Comparison of ENCODE assay signal across 10 cellular contexts in the genomic region with DNA sequence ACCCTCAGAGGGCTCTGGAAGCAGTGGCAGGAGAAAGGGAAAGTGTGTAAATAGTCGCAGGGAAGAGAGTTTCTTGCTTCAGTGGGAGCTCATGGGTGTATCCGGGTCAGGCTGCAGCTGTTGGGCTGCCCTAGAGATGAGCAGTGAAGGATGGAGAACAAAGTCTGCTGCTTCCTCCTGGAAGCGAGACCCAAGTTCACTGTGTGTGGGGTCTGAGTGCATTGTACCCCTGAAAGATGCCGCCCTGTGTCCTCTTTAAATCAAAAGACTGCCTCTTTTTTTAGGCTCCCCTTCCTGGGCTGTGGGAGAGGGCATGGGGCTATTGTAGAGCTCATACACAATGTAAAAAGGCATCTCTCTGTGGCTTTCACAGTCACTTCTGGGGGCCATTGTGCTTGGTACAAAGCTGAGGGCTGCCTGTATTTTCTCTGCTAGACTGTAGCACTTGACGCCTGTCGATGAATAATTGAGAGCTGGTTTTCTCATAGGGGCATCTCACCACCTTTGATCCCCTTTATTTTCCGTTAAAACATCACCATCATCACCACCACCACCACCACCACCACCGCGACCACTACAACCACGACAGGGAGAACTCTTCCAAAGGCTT. TPM values are rescaled to one million over a fixed set of nuclear protein-coding genes. Genes with fewer than 3 reads are reported as not detected.
DNase-seq lines count a peak whose midpoint lies in the region; ATAC-seq and TF ChIP-seq lines count a peak whose summit lies in the region.
"Had no signal": no experiment of that assay in that cellular context is flagged by ENCODE, and none has a peak within 500 bp of the region (broad histone marks: within the 10 kb centered on the region; RNA-seq: fewer than 3 reads in every experiment).

No MANE protein-coding gene starts in this region.

- WGBS in lower leg skin, 2 donors = 74 to 82% methylated on average over 10 of the region's 10 CpGs

- H3K4me1 Mint-ChIP-seq in T-helper 17 cell (peaks cover 70% of the 10 kb centered on the region), osteocyte (ENCODE audit: unreplicated experiment) (peaks cover 4% of the 10 kb centered on the region)

- ATAC-seq in GM21825 (IDR thresholded peaks at IDR 0.05; ENCODE audit: unreplicated experiment) (peak; percentile 60), T-helper 17 cell (peak; percentile 59)

- no peaks in the 10 kb centered on the region for H3K9me3 Mint-ChIP-seq in osteocyte (ENCODE audit: unreplicated experiment)

- H3K4me3 ChIP-seq in osteoblast (ENCODE audit: insufficient read depth, low read length) = peak overlapping the region; percentile 8
- no peak overlapping the region for H3K4me3 ChIP-seq in lower leg skin (ENCODE audit: low read depth, poor library complexity, severe bottlenecking)
- H3K4me3 ChIP-seq: pancreas had no signal

- peak overlapping the region; percentile 94 for H3K27ac Mint-ChIP-seq in T-helper 17 cell
- no peak overlapping the region for H3K27ac Mint-ChIP-seq in osteocyte (ENCODE audit: unreplicated experiment)

- H3K9me3 ChIP-seq in T-helper 17 cell (ENCODE audit: control insufficient read depth, low read length, poor library complexity, severe bottlenecking) = no peaks in the 10 kb centered on the region
- H3K9me3 ChIP-seq in osteoblast (ENCODE audit: low read depth, low read length) = no peaks in the 10 kb centered on the region
- H3K9me3 ChIP-seq: pancreas had no signal

- TF ChIP-seq CTCF in osteoblast (IDR thresholded peaks at IDR 0.05; ENCODE audit: extremely low read depth, low read depth, low read length) (no peak), lower leg skin (IDR thresholded peaks at IDR 0.05) (no peak), osteocyte (IDR thresholded peaks at IDR 0.05) (no peak)

- H2AFZ ChIP-seq in osteoblast (ENCODE audit: low read length) = peak overlapping the region; percentile 42

- H3K27ac ChIP-seq in osteoblast (ENCODE audit: low read depth, low read length) = no peak overlapping the region
- H3K27ac ChIP-seq: 22Rv1, pancreas had no signal

- H3K4me3 Mint-ChIP-seq in T-helper 17 cell = peak overlapping the region; percentile 75
- H3K4me3 Mint-ChIP-seq in osteocyte (ENCODE audit: unreplicated experiment) = no peak overlapping the region

- H3K27me3 Mint-ChIP-seq in T-helper 17 cell (no peaks in the 10 kb centered on the region), osteocyte (ENCODE audit: unreplicated experiment) (no peaks in the 10 kb centered on the region)

- peaks cover 17% of the 10 kb centered on the region for H3K4me1 ChIP-seq in osteoblast (ENCODE audit: insufficient read depth, low read length)

- intact Hi-C loops in lower leg skin (cut with DNase I; ENCODE audit: low total_unique reads) = no loop called here

- no peaks in the 10 kb centered on the region for H3K27me3 ChIP-seq in osteoblast (ENCODE audit: insufficient read depth, low read length)
- H3K27me3 ChIP-seq: pancreas had no signal

- no peaks in the 10 kb centered on the region for H4K20me1 ChIP-seq in osteoblast (ENCODE audit: insufficient read depth, low read length)

- H3K36me3 Mint-ChIP-seq in T-helper 17 cell (ENCODE audit: low read depth) (no peaks in the 10 kb centered on the region), osteocyte (ENCODE audit: unreplicated experiment) (no peaks in the 10 kb centered on the region)

- H3K79me2 ChIP-seq in osteoblast (ENCODE audit: insufficient read depth, low read length) = peaks cover 71% of the 10 kb centered on the region

- H3K4me2 ChIP-seq in osteoblast (ENCODE audit: insufficient read depth, low read length) = peak overlapping the region; percentile 62

- H3K36me3 ChIP-seq in osteoblast (ENCODE audit: insufficient read depth, low read length) = no peaks in the 10 kb centered on the region
- H3K36me3 ChIP-seq: pancreas had no signal

- no peak for TF ChIP-seq POLR2A in lower leg skin (IDR thresholded peaks at IDR 0.05)

- DNase-seq in NCI-H2107 (lab: John Stamatoyannopoulos, UW) (peak; percentile 18), NCI-H2107 treated with DMSO at 0.1 percent for 48 hours (lab: John Stamatoyannopoulos, UW; ENCODE audit: unreplicated experiment) (no peak), T-helper 17 cell (no peak), osteoblast (ENCODE audit: insufficient read length, low spot score, missing footprints) (no peak), lower leg skin (ENCODE audit: low spot score in 2 of 2) (no peak), kidney tubule cell (ENCODE audit: low spot score) (no peak), osteocyte (ENCODE audit: extremely low spot score, unreplicated experiment) (no peak)
- DNase-seq: pancreas had no signal

RNA-seq across cellular contexts. Expression of a gene that starts 16.7 kb away (rescaled TPM):
- total RNA-seq in T-helper 17 cell (10 to 100 TPM; 76.6 to 78.3 TPM), osteoblast (23.0 and 24.6 TPM in 2 replicates), lower leg skin (1 to 10 TPM; 2.1 to 7.3 (median 4.9) TPM), osteocyte (7.5 and 8.2 TPM in 2 replicates)
